In the genomic region with DNA sequence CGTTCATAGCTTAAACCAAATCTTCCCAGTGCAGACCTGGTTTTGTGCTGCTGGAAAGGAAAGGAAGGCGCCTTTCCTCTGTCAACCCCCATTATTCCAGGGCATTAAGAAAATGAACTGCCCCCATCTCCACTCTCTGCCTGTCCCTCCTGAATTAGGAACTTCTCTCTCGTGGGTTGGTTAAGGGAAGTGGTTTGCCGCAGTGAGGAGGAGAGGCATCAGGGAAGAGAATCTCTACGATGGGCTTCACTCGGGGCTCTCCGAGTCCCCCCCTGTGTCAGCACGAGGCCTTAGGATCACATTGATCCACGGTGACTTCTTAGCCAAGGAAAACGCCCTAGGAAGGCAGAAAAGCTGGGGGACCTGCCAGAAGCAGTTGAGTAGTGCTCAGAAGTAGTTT, we compare ENCODE assay signal across 25 cellular contexts. TPM values are rescaled to one million over a fixed set of nuclear protein-coding genes. Genes with fewer than 3 reads are reported as not detected.
DNase-seq lines count a peak whose midpoint lies in the region; ATAC-seq and TF ChIP-seq lines count a peak whose summit lies in the region.
"Had no signal": no experiment of that assay in that cellular context is flagged by ENCODE, and none has a peak within 500 bp of the region (broad histone marks: within the 10 kb centered on the region; RNA-seq: fewer than 3 reads in every experiment).

No MANE protein-coding gene starts in this region.

- DNase-seq in NOMO-1 treated with DMSO at 0.1 percent for 48 hours (lab: John Stamatoyannopoulos, UW; ENCODE audit: unreplicated experiment) (peak; percentile 10), NOMO-1 treated with dmso at 0.1 percent for 144 hours (lab: John Stamatoyannopoulos, UW; ENCODE audit: unreplicated experiment) (no peak), natural killer cell (no peak)
- DNase-seq in natural killer cell treated with Interleukin-12 subunit alpha and Interleukin-12 subunit beta and Interleukin-15 and Interleukin-18, amount 100 ng/mL, for 72 hours (ENCODE audit: low spot score) = no peak
- DNase-seq in activated CD8-positive, alpha-beta T cell treated with anti-CD3 and anti-CD28 coated beads for 36 hours = no peak
- DNase-seq in effector memory CD8-positive, alpha-beta T cell = no peak
- DNase-seq: activated CD4-positive, CD25-positive, alpha-beta regulatory T cell treated with anti-CD3 and anti-CD28 coated beads, Interleukin-2, amount 50 U/mL, for 72 hours; activated naive CD4-positive, alpha-beta T cell; amygdala; CD4-positive, alpha-beta memory T cell; HFFc6; Karpas-422; left ventricle myocardium superior; NCI-H1105; NCI-H187 treated with DMSO at 0.1 percent for 48 hours; NCI-H526; occipital lobe; stimulated activated CD4-positive, alpha-beta T cell treated with anti-CD3 and anti-CD28 coated beads, Interleukin-4, amount 100 ng/mL, for 4 hours; stimulated activated naive B cell treated with anti-CD40 and anti-IgM and Interleukin-4, amounts not matched to agents 10 μg/mL and 1 μg/mL and 100 μg/mL, for 72 hours had no signal

- peak overlapping the region; percentile 62 to 90 for H3K27ac Mint-ChIP-seq in natural killer cell treated with Interleukin-12 subunit alpha and Interleukin-12 subunit beta and Interleukin-15 and Interleukin-18, amount 100 ng/mL, for 72 hours
- no peak overlapping the region for H3K27ac Mint-ChIP-seq in natural killer cell
- H3K27ac Mint-ChIP-seq in activated CD8-positive, alpha-beta T cell treated with anti-CD3 and anti-CD28 coated beads for 36 hours = peak overlapping the region; percentile 77
- no peak overlapping the region for H3K27ac Mint-ChIP-seq in effector memory CD8-positive, alpha-beta T cell
- H3K27ac Mint-ChIP-seq: CD4-positive, alpha-beta memory T cell; GM23338; HFFc6; stimulated activated naive B cell treated with anti-CD40 and anti-IgM and Interleukin-4, amounts not matched to agents 10 μg/mL and 1 μg/mL and 100 μg/mL, for 72 hours had no signal

- H3K36me3 Mint-ChIP-seq in natural killer cell treated with Interleukin-12 subunit alpha and Interleukin-12 subunit beta and Interleukin-15 and Interleukin-18, amount 100 ng/mL, for 72 hours = peaks cover 21% of the 10 kb centered on the region
- H3K36me3 Mint-ChIP-seq in natural killer cell = no peaks in the 10 kb centered on the region
- H3K36me3 Mint-ChIP-seq in activated CD8-positive, alpha-beta T cell treated with anti-CD3 and anti-CD28 coated beads for 36 hours (ENCODE audit: low read depth) = no peaks in the 10 kb centered on the region
- peaks cover 4% of the 10 kb centered on the region for H3K36me3 Mint-ChIP-seq in effector memory CD8-positive, alpha-beta T cell (ENCODE audit: insufficient read depth)
- H3K36me3 Mint-ChIP-seq: CD4-positive, alpha-beta memory T cell had no signal

- POLR2A ChIA-PET in activated CD8-positive, alpha-beta T cell treated with anti-CD3 and anti-CD28 coated beads for 36 hours (lab: Charles Lee) = no interaction called here

- H3K9me3 Mint-ChIP-seq in natural killer cell treated with Interleukin-12 subunit alpha and Interleukin-12 subunit beta and Interleukin-15 and Interleukin-18, amount 100 ng/mL, for 72 hours = no peaks in the 10 kb centered on the region
- H3K9me3 Mint-ChIP-seq in natural killer cell = peaks cover 0 to 3% of the 10 kb centered on the region in 2 donors
- H3K9me3 Mint-ChIP-seq in activated CD8-positive, alpha-beta T cell treated with anti-CD3 and anti-CD28 coated beads for 36 hours = peaks cover 6% of the 10 kb centered on the region
- H3K9me3 Mint-ChIP-seq in effector memory CD8-positive, alpha-beta T cell = peaks cover 0 to 2% of the 10 kb centered on the region in 2 donors
- H3K9me3 Mint-ChIP-seq: HFFc6 had no signal

- peak overlapping the region; percentile 44 for H3K4me3 Mint-ChIP-seq in natural killer cell treated with Interleukin-12 subunit alpha and Interleukin-12 subunit beta and Interleukin-15 and Interleukin-18, amount 100 ng/mL, for 72 hours
- H3K4me3 Mint-ChIP-seq in natural killer cell = no peak overlapping the region
- H3K4me3 Mint-ChIP-seq in activated CD8-positive, alpha-beta T cell treated with anti-CD3 and anti-CD28 coated beads for 36 hours = no peak overlapping the region
- H3K4me3 Mint-ChIP-seq in effector memory CD8-positive, alpha-beta T cell = no peak overlapping the region
- H3K4me3 Mint-ChIP-seq: CD4-positive, alpha-beta memory T cell; GM23338; HFFc6; stimulated activated naive B cell treated with anti-CD40 and anti-IgM and Interleukin-4, amounts not matched to agents 10 μg/mL and 1 μg/mL and 100 μg/mL, for 72 hours had no signal

- intact Hi-C loops in natural killer cell (cut with micrococcal nuclease) = no loop called here
- intact Hi-C loops in activated CD8-positive, alpha-beta T cell treated with anti-CD3 and anti-CD28 coated beads for 36 hours (cut with micrococcal nuclease) = no loop called here

- peaks cover 6 to 77% of the 10 kb centered on the region in 2 donors for H3K4me1 Mint-ChIP-seq in natural killer cell treated with Interleukin-12 subunit alpha and Interleukin-12 subunit beta and Interleukin-15 and Interleukin-18, amount 100 ng/mL, for 72 hours (ENCODE audit: low read depth in 2 of 2)
- no peaks in the 10 kb centered on the region for H3K4me1 Mint-ChIP-seq in natural killer cell
- H3K4me1 Mint-ChIP-seq in activated CD8-positive, alpha-beta T cell treated with anti-CD3 and anti-CD28 coated beads for 36 hours (ENCODE audit: low read depth) = peaks cover 44% of the 10 kb centered on the region
- no peaks in the 10 kb centered on the region for H3K4me1 Mint-ChIP-seq in effector memory CD8-positive, alpha-beta T cell (ENCODE audit: low read depth in 2 of 2)

- CTCF ChIA-PET in activated CD8-positive, alpha-beta T cell treated with anti-CD3 and anti-CD28 coated beads for 36 hours (lab: Charles Lee) = interaction anchor here (3.7 kb wide), 1 partner anchor 12 kb away, joined by 29 read pairs; no protein-coding TSS in a partner anchor

- H3K27me3 Mint-ChIP-seq in natural killer cell treated with Interleukin-12 subunit alpha and Interleukin-12 subunit beta and Interleukin-15 and Interleukin-18, amount 100 ng/mL, for 72 hours = peaks cover 44 to 52% of the 10 kb centered on the region in 2 donors
- peaks cover 49 to 65% of the 10 kb centered on the region in 2 donors for H3K27me3 Mint-ChIP-seq in natural killer cell (ENCODE audit: low read depth in 2 of 2)
- peaks cover 13% of the 10 kb centered on the region for H3K27me3 Mint-ChIP-seq in activated CD8-positive, alpha-beta T cell treated with anti-CD3 and anti-CD28 coated beads for 36 hours
- peaks cover 62 to 74% of the 10 kb centered on the region in 2 donors for H3K27me3 Mint-ChIP-seq in effector memory CD8-positive, alpha-beta T cell

- no peak for TF ChIP-seq CTCF in natural killer cell (IDR thresholded peaks at IDR 0.05)
- TF ChIP-seq CTCF in activated CD8-positive, alpha-beta T cell treated with anti-CD3 and anti-CD28 coated beads for 36 hours (IDR thresholded peaks at IDR 0.05) = no peak

- no peak for ATAC-seq in natural killer cell treated with Interleukin-12 subunit alpha and Interleukin-12 subunit beta and Interleukin-15 and Interleukin-18, amount 100 ng/mL, for 72 hours
- ATAC-seq in natural killer cell = no peak
- ATAC-seq in activated CD8-positive, alpha-beta T cell treated with anti-CD3 and anti-CD28 coated beads for 36 hours = no peak
- no peak for ATAC-seq in GM21515 (IDR thresholded peaks at IDR 0.05; ENCODE audit: unreplicated experiment)
- ATAC-seq in HG02623 (IDR thresholded peaks at IDR 0.05; ENCODE audit: unreplicated experiment) = no peak
- no peak for ATAC-seq in effector memory CD8-positive, alpha-beta T cell (replicated peaks)
- ATAC-seq: GM23338; left ventricle myocardium superior; stimulated activated naive B cell treated with anti-CD40 and anti-IgM and Interleukin-4, amounts not matched to agents 10 μg/mL and 1 μg/mL and 100 μg/mL, for 72 hours had no signal

RNA-seq across cellular contexts. Expression of a gene that starts 53.9 kb away (rescaled TPM):
- total RNA-seq in natural killer cell treated with Interleukin-12 subunit alpha and Interleukin-12 subunit beta and Interleukin-15 and Interleukin-18, amount 100 ng/mL, for 72 hours = not detected
- total RNA-seq in natural killer cell = not detected
- total RNA-seq in activated CD8-positive, alpha-beta T cell treated with anti-CD3 and anti-CD28 coated beads for 36 hours = not detected
- total RNA-seq: breast epithelium; CD4-positive, alpha-beta memory T cell; GM23338; HFFc6; left ventricle myocardium superior; occipital lobe; pulmonary artery endothelial cell; temporal lobe had no signal

Comparison
In these comparisons a context has a peak if more than half of its experiments do, and no peak if none do; other contexts are left out.
1. H3K27ac Mint-ChIP-seq: peak in natural killer cell treated with Interleukin-12 subunit alpha and Interleukin-12 subunit beta and Interleukin-15 and Interleukin-18, amount 100 ng/mL, for 72 hours (2 of 2) and activated CD8-positive, alpha-beta T cell treated with anti-CD3 and anti-CD28 coated beads for 36 hours (single experiment); none in natural killer cell (0 of 2) and effector memory CD8-positive, alpha-beta T cell (0 of 2).